ENCODE assay signal across 9 cellular contexts in the genomic region with DNA sequence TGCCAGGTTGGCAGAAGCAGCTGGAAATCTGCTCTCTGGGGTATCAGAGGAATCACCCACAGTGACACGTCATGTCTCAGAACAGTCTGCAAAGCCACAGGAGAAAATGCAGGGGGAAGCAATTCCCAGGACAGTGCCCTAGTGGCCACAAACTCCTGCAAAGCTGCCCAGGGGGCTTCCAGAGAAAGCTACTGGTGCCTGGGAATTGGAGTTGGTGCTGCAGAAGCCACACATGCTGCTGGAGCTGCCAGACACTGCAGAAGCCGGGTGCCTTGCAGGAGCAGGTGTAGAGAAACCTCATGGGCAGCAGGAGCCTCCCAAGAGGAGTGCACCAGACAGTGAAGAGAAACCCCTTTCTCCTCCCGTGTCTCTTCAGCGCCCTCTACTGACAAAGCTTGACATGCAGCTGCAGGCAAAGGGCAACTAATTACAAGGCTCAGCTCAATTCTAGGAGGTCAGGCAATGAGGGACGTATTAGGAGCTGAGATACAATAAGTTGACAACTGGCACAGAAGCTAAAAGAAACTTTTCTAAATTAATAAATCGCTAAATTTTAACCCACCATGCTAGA. TPM values are rescaled to one million over a fixed set of nuclear protein-coding genes. Genes with fewer than 3 reads are reported as not detected.
DNase-seq lines count a peak whose midpoint lies in the region; ATAC-seq and TF ChIP-seq lines count a peak whose summit lies in the region.
"Had no signal": no experiment of that assay in that cellular context is flagged by ENCODE, and none has a peak within 500 bp of the region (broad histone marks: within the 10 kb centered on the region; RNA-seq: fewer than 3 reads in every experiment).

No MANE protein-coding gene starts in this region.

- H3K36me3 ChIP-seq in Panc1 (ENCODE audit: control insufficient read depth, insufficient read depth, low read length) (no peaks in the 10 kb centered on the region), sigmoid colon (no peaks in the 10 kb centered on the region)

- no peak for ATAC-seq in Panc1

- H3K27me3 Mint-ChIP-seq in activated T-helper 2 cell treated with anti-CD3 and anti-CD28 coated beads, Interferon-gamma antibody, Interleukin-2, Interleukin-4, amounts not matched to agents 10 μg/mL and 5 μg/mL and 100 μg/mL, durations not matched to agents 14 hours and 24 hours and 36 hours (ENCODE audit: low read depth) = peaks cover 3% of the 10 kb centered on the region

- DNase-seq in COR-L47 (lab: John Stamatoyannopoulos, UW) (peak; percentile 2), Panc1 (ENCODE audit: low read depth, low spot score) (no peak), fibroblast of pulmonary artery (ENCODE audit: low read depth) (peak; percentile 6), middle frontal gyrus (ENCODE audit: extremely low spot score, low spot score) (no peak), sigmoid colon (no peak)
- no peak for DNase-seq in activated T-helper 2 cell treated with anti-CD3 and anti-CD28 coated beads, Interferon-gamma antibody, Interleukin-2, Interleukin-4, amounts not matched to agents 10 μg/mL and 5 μg/mL and 100 μg/mL, durations not matched to agents 14 hours and 24 hours and 36 hours (ENCODE audit: low spot score)
- no peak for DNase-seq in activated CD4-positive, CD25-positive, alpha-beta regulatory T cell (lab: John Stamatoyannopoulos, UW)
- DNase-seq: activated B cell treated with CpG ODN at 0.5 μM for 24 hours had no signal

- in situ Hi-C loops in Panc1 (cut with HindIII; ENCODE audit: low pct_unique_long_range_greater_than_20kb, low sequenced_read_pairs) = no loop called here

- H3K27ac ChIP-seq in Panc1 (ENCODE audit: low read length) (no peak overlapping the region), sigmoid colon (no peak overlapping the region)

- H3K4me3 ChIP-seq in GM12875 (ENCODE audit: low read depth, low read length) (no peak overlapping the region), Panc1 (ENCODE audit: low read depth in 2 of 2, low read length in 2 of 2) (no peak overlapping the region), fibroblast of pulmonary artery (replicated peaks; ENCODE audit: low read depth, low read length) (no peak overlapping the region), sigmoid colon (no peak overlapping the region)

- intact Hi-C loops in Panc1 (cut with micrococcal nuclease; ENCODE audit: unreplicated experiment) = no loop called here
- intact Hi-C loops in activated T-helper 2 cell treated with anti-CD3 and anti-CD28 coated beads, Interferon-gamma antibody, Interleukin-2, Interleukin-4, amounts not matched to agents 10 μg/mL and 5 μg/mL and 100 μg/mL, durations not matched to agents 14 hours and 24 hours and 36 hours (cut with micrococcal nuclease) = no loop called here
- intact Hi-C loops in sigmoid colon (cut with DNase I) = loop anchor here (10.0 kb wide), 1 partner anchor 443 kb away; no protein-coding TSS in a partner anchor

- H3K9me3 Mint-ChIP-seq in activated T-helper 2 cell treated with anti-CD3 and anti-CD28 coated beads, Interferon-gamma antibody, Interleukin-2, Interleukin-4, amounts not matched to agents 10 μg/mL and 5 μg/mL and 100 μg/mL, durations not matched to agents 14 hours and 24 hours and 36 hours = peaks cover 4% of the 10 kb centered on the region
- H3K9me3 Mint-ChIP-seq: activated B cell treated with CpG ODN at 0.5 μM for 24 hours had no signal

- peaks cover 7% of the 10 kb centered on the region for H3K4me1 Mint-ChIP-seq in activated T-helper 2 cell treated with anti-CD3 and anti-CD28 coated beads, Interferon-gamma antibody, Interleukin-2, Interleukin-4, amounts not matched to agents 10 μg/mL and 5 μg/mL and 100 μg/mL, durations not matched to agents 14 hours and 24 hours and 36 hours (ENCODE audit: low read depth)

- peaks cover 6% of the 10 kb centered on the region for H3K4me1 ChIP-seq in Panc1 (ENCODE audit: control insufficient read depth, insufficient read depth, low read length)
- peaks cover 0 to 14% (median 4%) of the 10 kb centered on the region in 4 donors for H3K4me1 ChIP-seq in sigmoid colon

- H3K9me3 ChIP-seq in Panc1 (ENCODE audit: control insufficient read depth, insufficient read depth, low read depth, low read length) (peaks cover 4% of the 10 kb centered on the region; the same call in 1 of the 2 replicates), sigmoid colon (peaks cover 0 to 2% (median 0%) of the 10 kb centered on the region in 4 donors)

- no TSS peak for BruUV-seq in Panc1 (replicated peaks; lab: Mats Ljungman, UMichigan)

- TF ChIP-seq POLR2A in sigmoid colon (IDR thresholded peaks at IDR 0.05) = no peak

- no peak overlapping the region for H3K27ac Mint-ChIP-seq in activated T-helper 2 cell treated with anti-CD3 and anti-CD28 coated beads, Interferon-gamma antibody, Interleukin-2, Interleukin-4, amounts not matched to agents 10 μg/mL and 5 μg/mL and 100 μg/mL, durations not matched to agents 14 hours and 24 hours and 36 hours
- H3K27ac Mint-ChIP-seq: activated B cell treated with CpG ODN at 0.5 μM for 24 hours had no signal

- no peak overlapping the region for H3K4me3 Mint-ChIP-seq in activated T-helper 2 cell treated with anti-CD3 and anti-CD28 coated beads, Interferon-gamma antibody, Interleukin-2, Interleukin-4, amounts not matched to agents 10 μg/mL and 5 μg/mL and 100 μg/mL, durations not matched to agents 14 hours and 24 hours and 36 hours (ENCODE audit: low read depth)
- H3K4me3 Mint-ChIP-seq: activated B cell treated with CpG ODN at 0.5 μM for 24 hours had no signal

- POLR2A ChIA-PET in Panc1 (lab: Charles Lee) = no interaction called here

- CTCF ChIA-PET in Panc1 (lab: Charles Lee) = interaction anchor here (0.6 to 1.2 kb wide), 5 partner anchors 24 to 456 kb away, joined by 3 to 7 read pairs (median 3); a partner anchor contains a TSS

- no peak for TF ChIP-seq EP300 in sigmoid colon (IDR thresholded peaks at IDR 0.05)

- H3K36me3 Mint-ChIP-seq in activated T-helper 2 cell treated with anti-CD3 and anti-CD28 coated beads, Interferon-gamma antibody, Interleukin-2, Interleukin-4, amounts not matched to agents 10 μg/mL and 5 μg/mL and 100 μg/mL, durations not matched to agents 14 hours and 24 hours and 36 hours (ENCODE audit: low read depth) = no peaks in the 10 kb centered on the region

- H3K27me3 ChIP-seq in Panc1 (ENCODE audit: control insufficient read depth, insufficient read depth, low read length) = no peaks in the 10 kb centered on the region
- H3K27me3 ChIP-seq in sigmoid colon = peaks cover 0 to 9% (median 5%) of the 10 kb centered on the region in 3 donors

- TF ChIP-seq CTCF in GM12875 (IDR thresholded peaks at IDR 0.05; ENCODE audit: borderline replicate concordance, insufficient read depth, low read depth, low read length) (peak; percentile 34; the same call in 1 of the 2 replicates), Panc1 (IDR thresholded peaks at IDR 0.05) (peak; percentile 60), fibroblast of pulmonary artery (IDR thresholded peaks at IDR 0.05; ENCODE audit: low read length, missing control alignments) (peak; percentile 26), sigmoid colon (IDR thresholded peaks at IDR 0.05) (no peak)

- 66 to 67% methylated on average over 6 of the region's 6 CpGs for WGBS in sigmoid colon, 2 donors

RNA-seq across cellular contexts. Expression of a gene that starts 30.2 kb away (rescaled TPM):
- 50.5 TPM for total RNA-seq in Panc1 (2021; ENCODE audit: unreplicated experiment)
- 41.4 TPM for polyA plus RNA-seq in Panc1 (2012; ENCODE audit: insufficient read length)
- total RNA-seq in activated T-helper 2 cell treated with anti-CD3 and anti-CD28 coated beads, Interferon-gamma antibody, Interleukin-2, Interleukin-4, amounts not matched to agents 10 μg/mL and 5 μg/mL and 100 μg/mL, durations not matched to agents 14 hours and 24 hours and 36 hours = 49.2 and 57.0 TPM in 2 replicates
- 10 to 100 TPM; 49.8 to 73.8 (median 64.5) TPM for total RNA-seq in sigmoid colon
- polyA plus RNA-seq in sigmoid colon = 10 to 100 TPM; 36.6 to 50.1 (median 43.2) TPM

Comparison
In these comparisons a context has a peak if more than half of its experiments do, and no peak if none do; other contexts are left out.
1. DNase-seq: peak in COR-L47 (single experiment) and fibroblast of pulmonary artery (single experiment); none in Panc1 (single experiment), activated T-helper 2 cell treated with anti-CD3 and anti-CD28 coated beads, Interferon-gamma antibody, Interleukin-2, Interleukin-4, amounts not matched to agents 10 μg/mL and 5 μg/mL and 100 μg/mL, durations not matched to agents 14 hours and 24 hours and 36 hours (single experiment), middle frontal gyrus (single experiment), sigmoid colon (single experiment) and activated CD4-positive, CD25-positive, alpha-beta regulatory T cell (0 of 4).
2. CTCF ChIP-seq: peak in GM12875 (single experiment), Panc1 (single experiment) and fibroblast of pulmonary artery (single experiment); none in sigmoid colon (0 of 4).